In genomic region chr17:49576906-49577650, GRCh38 we compare ENCODE assay signal across 10 cellular contexts. TPM values are rescaled to one million over a fixed set of nuclear protein-coding genes. Genes with fewer than 3 reads are reported as not detected.
A peak's percentile ranks its signal among the peaks of the same experiment; 100 is the strongest.
DNase-seq lines count a peak whose midpoint lies in the region; ATAC-seq, FAIRE-seq and TF ChIP-seq lines count a peak whose summit lies in the region.
"Had no signal": no experiment of that assay in that cellular context is flagged by ENCODE, and none has a peak within 500 bp of the region (broad histone marks: within the 10 kb centered on the region; RNA-seq: fewer than 3 reads in every experiment).

No MANE protein-coding gene starts in this region.

- H4K20me1 ChIP-seq in KMS-11 (ENCODE audit: insufficient read depth) (no peaks in the 10 kb centered on the region), K562 (replicated peaks; ENCODE audit: control insufficient read depth, insufficient read depth, low read length) (peaks cover 10% of the 10 kb centered on the region)

- TF ChIP-seq CTCF in KMS-11 (conservative IDR thresholded peaks at IDR 0.05; ENCODE audit: low read depth, low read length) (no peak), K562 (IDR thresholded peaks at IDR 0.05 in 2 of 3, conservative IDR thresholded peaks at IDR 0.05 in 1 of 3; ENCODE audit: insufficient read depth in 2 of 3, low read depth in 1 of 3, low read length in 3 of 3) (no peak), kidney epithelial cell (IDR thresholded peaks at IDR 0.05; ENCODE audit: insufficient read depth, low read length, poor library complexity, severe bottlenecking) (no peak)

- H3K4me3 ChIP-seq in KMS-11 (IDR thresholded peaks at IDR 0.05; ENCODE audit: insufficient read depth, low read depth, low read length) (no peak overlapping the region), K562 (peak overlapping the region; percentile 54), kidney epithelial cell (ENCODE audit: low read depth, low read length) (peak overlapping the region; percentile 49), subcutaneous abdominal adipose tissue (ENCODE audit: low read depth in 1 of 5, low read length in 5 of 5) (peak overlapping the region; percentile 71 to 79 (median 72))

- H3K9me3 ChIP-seq in K562 (replicated peaks; ENCODE audit: control insufficient read depth, insufficient read depth, low read depth, low read length) = no peaks in the 10 kb centered on the region
- no peaks in the 10 kb centered on the region for H3K9me3 ChIP-seq in subcutaneous abdominal adipose tissue (ENCODE audit: control insufficient read depth in 5 of 5, low read length in 5 of 5)

- H3K36me3 ChIP-seq in KMS-11 (ENCODE audit: insufficient read depth) (no peaks in the 10 kb centered on the region), K562 (ENCODE audit: control insufficient read depth, insufficient read depth, low read length) (no peaks in the 10 kb centered on the region), kidney epithelial cell (ENCODE audit: control insufficient read depth, insufficient read depth, low read length) (no peaks in the 10 kb centered on the region), subcutaneous abdominal adipose tissue (ENCODE audit: control insufficient read depth in 5 of 5, insufficient read depth in 5 of 5, low read length in 5 of 5) (peaks cover 0 to 4% (median 0%) of the 10 kb centered on the region in 5 donors)

- H3K9ac ChIP-seq in KMS-11 = no peak overlapping the region
- H3K9ac ChIP-seq in K562 (ENCODE audit: insufficient read depth in 1 of 2, low read depth in 2 of 2, low read length in 2 of 2) = peak overlapping the region in 1 of 2 experiments; percentile 87; a peak in 3 of 4 replicates
- H3K9ac ChIP-seq in subcutaneous abdominal adipose tissue (ENCODE audit: low read length in 5 of 5) = peak overlapping the region; percentile 5 to 80 (median 48)

- WGBS in K562 (ENCODE audit: insufficient coverage, low coverage, missing lambda C conversion rate) = 17% methylated on average over 17 of the region's 24 CpGs

- intact Hi-C loops in K562 (cut with micrococcal nuclease) = no loop called here

- in situ Hi-C loops in K562 (cut with MboI) = no loop called here

- peak overlapping the region; percentile 89; the same call in 1 of the 2 replicates for H3K4me2 ChIP-seq in KMS-11
- H3K4me2 ChIP-seq in K562 (ENCODE audit: insufficient read depth, low read length) = peak overlapping the region; percentile 85

- TF ChIP-seq EP300 in K562 (IDR thresholded peaks at IDR 0.05; ENCODE audit: low read length) = no peak

- no peak overlapping the region for H2AFZ ChIP-seq in KMS-11 (ENCODE audit: low read depth)
- H2AFZ ChIP-seq in K562 (ENCODE audit: low read depth, low read length) = peak overlapping the region; percentile 82

- H3K27ac ChIP-seq in KMS-11 (no peak overlapping the region), K562 (ENCODE audit: extremely low read depth, low read depth, low read length) (no peak overlapping the region), subcutaneous abdominal adipose tissue (ENCODE audit: low read depth, low read length) (peak overlapping the region; percentile 23)

- H3K79me2 ChIP-seq in KMS-11 (ENCODE audit: insufficient read depth, low read depth) (no peaks in the 10 kb centered on the region), K562 (ENCODE audit: control insufficient read depth, insufficient read depth, low read length) (no peaks in the 10 kb centered on the region)

- H3K27me3 ChIP-seq in KMS-11 (ENCODE audit: insufficient read depth, low read depth) (peaks cover 55% of the 10 kb centered on the region), K562 (ENCODE audit: control insufficient read depth in 2 of 2, insufficient read depth in 2 of 2, low read length in 2 of 2) (peaks cover 11 to 25% of the 10 kb centered on the region in 2 experiments; a peak in 4 of 5 replicates), kidney epithelial cell (ENCODE audit: control insufficient read depth, insufficient read depth, low read length) (peaks cover 49% of the 10 kb centered on the region), subcutaneous abdominal adipose tissue (ENCODE audit: control insufficient read depth in 5 of 5, insufficient read depth in 4 of 5, low read length in 5 of 5) (peaks cover 0 to 7% (median 3%) of the 10 kb centered on the region in 5 donors)

- no peak for ATAC-seq in K562
- ATAC-seq: HCT116 had no signal

- POLR2A ChIA-PET in K562 (lab: Yijun Ruan, JAX) = interaction anchor here (0.5 to 0.9 kb wide), 3 partner anchors 59 to 142 kb away, joined by 3 to 4 read pairs (median 3); no protein-coding TSS in a partner anchor

- H3K4me1 ChIP-seq in KMS-11 (ENCODE audit: low read depth, poor library complexity, severe bottlenecking) (peaks cover 7% of the 10 kb centered on the region), K562 (replicated peaks in 1 of 2; ENCODE audit: control insufficient read depth in 2 of 2, insufficient read depth in 2 of 2, low read length in 2 of 2) (peaks cover 8 to 58% of the 10 kb centered on the region in 2 experiments; a peak in 4 of 5 replicates), subcutaneous abdominal adipose tissue (ENCODE audit: control insufficient read depth in 5 of 5, insufficient read depth in 5 of 5, low read length in 5 of 5) (peaks cover 0 to 31% (median 26%) of the 10 kb centered on the region in 5 donors)

- TF ChIP-seq POLR2A in K562 (conservative IDR thresholded peaks at IDR 0.05) = no peak

- H3K9me1 ChIP-seq in K562 (ENCODE audit: control insufficient read depth, insufficient read depth, low read length) = no peaks in the 10 kb centered on the region

- FAIRE-seq in K562 (lab: Jason Lieb, UNC) = no peak
- FAIRE-seq: frontal cortex had no signal

- CTCF ChIA-PET in K562 (lab: Yijun Ruan, JAX; ENCODE audit: low intra/inter-chr PET ratio) = interaction anchor here (0.6 to 2.6 kb wide), 4 partner anchors 112 to 274 kb away, joined by 3 to 23 read pairs (median 3); no protein-coding TSS in a partner anchor

- TF ChIP-seq RAD21 in K562 (CRISPR knock-in tag; conservative IDR thresholded peaks at IDR 0.05 in 1 of 2, IDR thresholded peaks at IDR 0.05 in 1 of 2) = no peak

- DNase-seq in K562 (ENCODE audit: extremely low read depth in 1 of 4, low spot score in 3 of 4) = no peak
- DNase-seq in kidney epithelial cell (ENCODE audit: low read depth) = no peak
- no peak for DNase-seq in SIG-M5 (lab: John Stamatoyannopoulos, UW)
- DNase-seq in midbrain (lab: John Stamatoyannopoulos, UW) = no peak
- DNase-seq in activated CD4-positive, CD25-positive, alpha-beta regulatory T cell treated with anti-CD3 and anti-CD28 coated beads, Interleukin-2, amount 50 U/mL, for 72 hours = no peak
- DNase-seq: SHP77 had no signal

- no TSS peak for BruUV-seq in K562 (replicated peaks; lab: Mats Ljungman, UMichigan)

TF ChIP-seq in K562, 482 proteins besides CTCF, POLR2A, EP300 and RAD21 (continues in another document):
- TF ChIP-seq ZC3H4 (CRISPR knock-in tag; IDR thresholded peaks at IDR 0.05; ENCODE audit: borderline replicate concordance) (peak; percentile 75; the same call in 1 of the 2 replicates), PCBP1 (IDR thresholded peaks at IDR 0.05; ENCODE audit: low read depth, low read length, poor library complexity, severe bottlenecking) (peak; percentile 73), E2F5 (CRISPR knock-in tag; IDR thresholded peaks at IDR 0.05) (no peak), SREBF2 (CRISPR knock-in tag; IDR thresholded peaks at IDR 0.05) (no peak), NRF1 (conservative IDR thresholded peaks at IDR 0.05 in 1 of 2, IDR thresholded peaks at IDR 0.05 in 1 of 2) (0 out of 4 replicates have a peak, but pooled peaks of 1 of the 2 experiments have one; percentile 7)

RNA-seq across cellular contexts. Expression of gene NXPH3, which starts 1.4 kb away (rescaled TPM):
- 0.32 and 0.37 TPM in 2 replicates for total RNA-seq in K562 (2011; cell fraction: chromatin; rRNA removed; ENCODE audit: low replicate concordance)
- total RNA-seq in K562 (2011; cell fraction: nucleolus; rRNA removed) = 0.53 and 0.67 TPM in 2 replicates
- 0.23 and 0.37 TPM in 2 replicates for total RNA-seq in K562 (2011; cell fraction: nucleoplasm; rRNA removed)
- total RNA-seq in K562 (2014; rRNA removed) (0.05 and 0.16 TPM in 2 replicates), K562 (2014; rRNA removed; fragmentation: Illumina TruSeq; extraction: Trizol) (0.07 and 0.10 TPM in 2 replicates), K562 (2015; rRNA removed; fragmentation: Illumina TruSeq; extraction: Trizol) (0.04 and 0.08 TPM in 2 replicates), K562 (2021) (0.13 and 0.27 TPM in 2 replicates), kidney epithelial cell (not detected in 2 replicates)
- polyA plus RNA-seq in K562 (2011; rRNA removed) (0.06 and 0.14 TPM in 2 replicates), K562 (2014; fragmentation: Illumina TruSeq; extraction: Trizol) (0.17 and 0.18 TPM in 2 replicates), K562 (2014; fragmentation: Nextera tagmentation; extraction: Ambion mirVana) (not detected), K562 (2014; rRNA removed) (0.05 and 0.08 TPM in 2 replicates)
- polyA plus RNA-seq in K562 (2011; cell fraction: cytosol; rRNA removed) = 0.15 and 0.42 TPM in 2 replicates
- polyA plus RNA-seq in K562 (2011; cell fraction: nucleus; rRNA removed) = 0.07 and 0.20 TPM in 2 replicates
- 0.09 and 0.12 TPM in 2 replicates for polyA plus RNA-seq in K562 (2012)
- 0.27 and 0.32 TPM in 2 replicates for polyA minus RNA-seq in K562 (2011; rRNA and poly(A)+ RNA removed)
- polyA minus RNA-seq in K562 (2011; cell fraction: cytosol; rRNA and poly(A)+ RNA removed) = not detected in 2 replicates
- polyA minus RNA-seq in K562 (2011; cell fraction: nucleus; rRNA and poly(A)+ RNA removed) = 0.27 and 0.33 TPM in 2 replicates
